Comparison of ENCODE assay signal across 1 cellular context in genomic region chr19:10368101-10368803, GRCh38.
TF ChIP-seq lines count a peak whose summit lies in the region.

No MANE protein-coding gene starts in this region.

TF ChIP-seq in GM12878, 131 proteins besides CTCF, POLR2A, EP300 and RAD21:
- peak; percentile 56 for TF ChIP-seq SIX5 (IDR thresholded peaks at IDR 0.05; ENCODE audit: low read depth, low read length, severe bottlenecking)
- TF ChIP-seq HCFC1 (IDR thresholded peaks at IDR 0.05; ENCODE audit: low read length), result peak; percentile 58
- no peak for TF ChIP-seq NR2C1 (IDR thresholded peaks at IDR 0.05)
